In genomic region chr7:139948167-139948566, GRCh38 we compare ENCODE assay signal across 27 cellular contexts.
"Had no signal": no experiment of that assay in that cellular context is flagged by ENCODE, and none has a peak within 500 bp of the region (broad histone marks: within the 10 kb centered on the region; RNA-seq: fewer than 3 reads in every experiment).

No MANE protein-coding gene starts in this region.

- H3K36me3 ChIP-seq: stomach, suprapubic skin, thoracic aorta, thyroid gland, tibial artery, tibial nerve, transverse colon, upper lobe of left lung, upper lobe of right lung, uterus, vagina had no signal

- H3K27ac ChIP-seq: stomach, suprapubic skin, testis, thoracic aorta, thyroid gland, tibial artery, tibial nerve, transverse colon, upper lobe of left lung, upper lobe of right lung, uterus, vagina had no signal

- ATAC-seq: stimulated activated effector memory CD8-positive, alpha-beta T cell treated with anti-CD3 and anti-CD28 coated beads, Interleukin-12 subunit alpha, Interleukin-12 subunit beta, amount 100 ng/mL, for 72 hours; stimulated activated memory B cell treated with anti-CD40 and anti-IgM and Interleukin-4, amounts not matched to agents 10 μg/mL and 1 μg/mL and 100 μg/mL, for 72 hours; stimulated activated naive B cell treated with anti-CD40 and anti-IgM and Interleukin-4, amounts not matched to agents 10 μg/mL and 1 μg/mL and 100 μg/mL, for 72 hours; stimulated activated naive CD8-positive, alpha-beta T cell treated with anti-CD3 and anti-CD28 coated beads, Interleukin-15, amount 100 ng/mL, for 72 hours; stimulated activated naive CD8-positive, alpha-beta T cell treated with anti-CD3 and anti-CD28 coated beads, Interleukin-15, Interleukin-2, amounts not matched to agents 100 U/mL and 50 U/mL, for 24 hours; upper lobe of right lung had no signal

- FAIRE-seq: urothelium cell line had no signal

- H3K4me1 ChIP-seq: suprapubic skin, testis, tibial artery, tibial nerve, transverse colon, upper lobe of right lung, uterus, vagina had no signal

- DNase-seq: stimulated activated CD4-positive, alpha-beta T cell treated with anti-CD3 and anti-CD28 coated beads, Interleukin-2, amount 100 ng/mL, for 48 hours; stimulated activated CD4-positive, alpha-beta T cell treated with anti-CD3 and anti-CD28 coated beads, Interleukin-4, amount 100 ng/mL, for 1 hour; stimulated activated CD4-positive, alpha-beta T cell treated with anti-CD3 and anti-CD28 coated beads, Interleukin-4, amount 100 ng/mL, for 24 hours; stimulated activated CD4-positive, alpha-beta T cell treated with anti-CD3 and anti-CD28 coated beads, Interleukin-4, amount 100 ng/mL, for 4 hours; stimulated activated CD8-positive, alpha-beta memory T cell treated with anti-CD3 and anti-CD28 coated beads, Interleukin-4, amount 100 ng/mL, for 48 hours; stimulated activated naive B cell treated with anti-CD40 and anti-IgM and Interleukin-4, amounts not matched to agents 10 μg/mL and 1 μg/mL and 100 μg/mL, for 72 hours; stimulated activated naive CD4-positive, alpha-beta T cell; stimulated activated naive CD4-positive, alpha-beta T cell treated with Interleukin-2 at 50 U/mL for 16 hours; stimulated activated naive CD8-positive, alpha-beta T cell treated with anti-CD3 and anti-CD28 coated beads, Interleukin-15, amount 100 ng/mL, for 72 hours; stimulated activated naive CD8-positive, alpha-beta T cell treated with anti-CD3 and anti-CD28 coated beads, Interleukin-15, Interleukin-2, amounts not matched to agents 100 U/mL and 50 U/mL, for 24 hours; stomach; substantia nigra; testis; thyroid gland; tibial artery; transverse colon; trophoblast cell; upper lobe of left lung; upper lobe of right lung; uterus had no signal

- H3K9me3 ChIP-seq: suprapubic skin, testis, thoracic aorta, thyroid gland, transverse colon, upper lobe of right lung, uterus, vagina had no signal

- H3K27me3 ChIP-seq: stomach, suprapubic skin, testis, thyroid gland, tibial artery, tibial nerve, transverse colon, upper lobe of left lung, upper lobe of right lung, uterus, vagina had no signal

- H3K4me3 ChIP-seq: stomach, suprapubic skin, testis, thoracic aorta, thyroid gland, tibial artery, tibial nerve, transverse colon, upper lobe of left lung, upper lobe of right lung, uterus, vagina had no signal
